ENCODE assay signal across 23 cellular contexts in genomic region chr14:66539034-66539433, GRCh38. TPM values are rescaled to one million over a fixed set of nuclear protein-coding genes. Genes with fewer than 3 reads are reported as not detected.
DNase-seq lines count a peak whose midpoint lies in the region; ATAC-seq and TF ChIP-seq lines count a peak whose summit lies in the region.
"Had no signal": no experiment of that assay in that cellular context is flagged by ENCODE, and none has a peak within 500 bp of the region (broad histone marks: within the 10 kb centered on the region; RNA-seq: fewer than 3 reads in every experiment).

No MANE protein-coding gene starts in this region.

- peaks cover 25 to 36% (median 32%) of the 10 kb centered on the region in 4 donors for H3K4me1 Mint-ChIP-seq in CD4-positive, CD25-positive, alpha-beta regulatory T cell

- no peaks in the 10 kb centered on the region for H3K36me3 ChIP-seq in CD4-positive, CD25-positive, alpha-beta regulatory T cell (ENCODE audit: control insufficient read depth, insufficient read depth, low read length)
- no peaks in the 10 kb centered on the region for H3K36me3 ChIP-seq in GM06990 (ENCODE audit: control insufficient read depth, insufficient read depth, low read length)
- H3K36me3 ChIP-seq in SJCRH30: no peaks in the 10 kb centered on the region; the same call in 1 of the 2 replicates
- H3K36me3 ChIP-seq: pancreas had no signal

- H3K36me3 Mint-ChIP-seq in CD4-positive, CD25-positive, alpha-beta regulatory T cell: no peaks in the 10 kb centered on the region
- H3K36me3 Mint-ChIP-seq: CD8-positive, alpha-beta memory T cell; WTC11 had no signal

- H3K27me3 Mint-ChIP-seq in CD4-positive, CD25-positive, alpha-beta regulatory T cell: no peaks in the 10 kb centered on the region
- H3K27me3 Mint-ChIP-seq: activated T-cell treated with anti-CD3 and anti-CD28 coated beads, Interleukin-2, amount 50 U/mL, for 24 hours; CD8-positive, alpha-beta memory T cell; naive thymus-derived CD4-positive, alpha-beta T cell had no signal

- peak overlapping the region in 1 of 3 donors; percentile 29 for H3K27ac Mint-ChIP-seq in CD4-positive, CD25-positive, alpha-beta regulatory T cell
- H3K27ac Mint-ChIP-seq: activated T-cell treated with anti-CD3 and anti-CD28 coated beads, Interleukin-2, amount 50 U/mL, for 24 hours; WTC11 had no signal

- peaks cover 9% of the 10 kb centered on the region for H3K4me1 ChIP-seq in CD4-positive, CD25-positive, alpha-beta regulatory T cell (ENCODE audit: control insufficient read depth, insufficient read depth, low read length, poor library complexity, severe bottlenecking)
- H3K4me1 ChIP-seq in SJCRH30: no peaks in the 10 kb centered on the region

- H3K4me3 ChIP-seq in CD4-positive, CD25-positive, alpha-beta regulatory T cell (ENCODE audit: low read depth, low read length): peak overlapping the region; percentile 45
- H3K4me3 ChIP-seq in GM06990 (replicated peaks; ENCODE audit: low read depth, low read length) (peak overlapping the region; percentile 35; the same call in 1 of the 2 replicates), SJCRH30 (no peak overlapping the region)
- H3K4me3 ChIP-seq: heart left ventricle, pancreas had no signal

- no peaks in the 10 kb centered on the region for H3K9me3 ChIP-seq in CD4-positive, CD25-positive, alpha-beta regulatory T cell (ENCODE audit: control insufficient read depth in 2 of 2, low read length in 2 of 2)
- no peaks in the 10 kb centered on the region for H3K9me3 ChIP-seq in SJCRH30 (replicated peaks)
- H3K9me3 ChIP-seq: heart left ventricle, pancreas had no signal

- no peak for TF ChIP-seq CTCF in GM06990 (IDR thresholded peaks at IDR 0.05; ENCODE audit: insufficient read depth, low read length, poor library complexity, severe bottlenecking)

- no peak overlapping the region for H3K27ac ChIP-seq in CD4-positive, CD25-positive, alpha-beta regulatory T cell (ENCODE audit: insufficient read depth, low read length, poor library complexity, severe bottlenecking)
- H3K27ac ChIP-seq in SJCRH30: no peak overlapping the region
- H3K27ac ChIP-seq: heart left ventricle, HL-60, pancreas had no signal

- H3K9me3 Mint-ChIP-seq in CD4-positive, CD25-positive, alpha-beta regulatory T cell: no peaks in the 10 kb centered on the region
- H3K9me3 Mint-ChIP-seq: activated T-cell treated with anti-CD3 and anti-CD28 coated beads, Interleukin-2, amount 50 U/mL, for 24 hours; CD8-positive, alpha-beta memory T cell; WTC11 had no signal

- DNase-seq in CD4-positive, CD25-positive, alpha-beta regulatory T cell: peak in 1 of 3 donors; percentile 91
- DNase-seq in GM06990 (ENCODE audit: extremely low read depth, insufficient read length): no peak
- DNase-seq in SJCRH30: peak; percentile 13 to 37
- DNase-seq in iPS-NIHi7 (ENCODE audit: extremely low spot score): peak; percentile 8
- DNase-seq in C1 segment of cervical spinal cord (lab: John Stamatoyannopoulos, UW): no peak
- no peak for DNase-seq in KBM-7
- DNase-seq: activated CD8-positive, alpha-beta memory T cell treated with anti-CD3 and anti-CD28 coated beads for 24 hours; activated naive CD4-positive, alpha-beta T cell; activated T-cell treated with anti-CD3 and anti-CD28 coated beads, Interleukin-2, amount 50 U/mL, for 24 hours; amniotic stem cell; CD8-positive, alpha-beta memory T cell; dermis blood vessel endothelial cell; heart left ventricle; naive thymus-derived CD4-positive, alpha-beta T cell; NCI-H1417; NCI-H446; pancreas; right cardiac atrium had no signal

- peak overlapping the region in 2 of 4 donors; percentile 56 to 76 for H3K4me3 Mint-ChIP-seq in CD4-positive, CD25-positive, alpha-beta regulatory T cell
- H3K4me3 Mint-ChIP-seq: activated T-cell treated with anti-CD3 and anti-CD28 coated beads, Interleukin-2, amount 50 U/mL, for 24 hours; WTC11 had no signal

- in situ Hi-C loops in KBM-7 (cut with MboI; ENCODE audit: low pct_unique_long_range_greater_than_20kb, low sequenced_read_pairs): no loop called here

- ATAC-seq in CD4-positive, CD25-positive, alpha-beta regulatory T cell (ENCODE audit: low read depth in 2 of 2): peak; percentile 68 to 79
- no peak for ATAC-seq in GM19023 (IDR thresholded peaks at IDR 0.05; ENCODE audit: unreplicated experiment)
- ATAC-seq: heart left ventricle; HepG2; naive thymus-derived CD4-positive, alpha-beta T cell; pancreas; right cardiac atrium; WTC11 had no signal

- no peaks in the 10 kb centered on the region for H3K27me3 ChIP-seq in CD4-positive, CD25-positive, alpha-beta regulatory T cell (ENCODE audit: control insufficient read depth, insufficient read depth, low read length)
- H3K27me3 ChIP-seq in GM06990 (replicated peaks; ENCODE audit: control insufficient read depth, insufficient read depth, low read length) (no peaks in the 10 kb centered on the region), SJCRH30 (no peaks in the 10 kb centered on the region)
- H3K27me3 ChIP-seq: heart left ventricle, pancreas had no signal

RNA-seq across cellular contexts. Expression of gene GPHN, which starts 31.1 kb away (rescaled TPM):
- total RNA-seq in CD4-positive, CD25-positive, alpha-beta regulatory T cell: 19.5 TPM
- polyA plus RNA-seq in CD4-positive, CD25-positive, alpha-beta regulatory T cell: 10 to 100 TPM in 3 of 4 donors, 1 to 10 TPM in 1; 8.3 to 13.0 (median 10.9) TPM
- total RNA-seq in SJCRH30 (2014; rRNA removed; shearing (Covaris generic)): 29.6 and 35.6 TPM in 2 replicates

RNA-seq across cellular contexts. Expression of gene CCDC196, which starts 52.9 kb away (rescaled TPM):
- total RNA-seq in CD4-positive, CD25-positive, alpha-beta regulatory T cell: not detected
- polyA plus RNA-seq in CD4-positive, CD25-positive, alpha-beta regulatory T cell: not detected
- total RNA-seq in SJCRH30 (2014; rRNA removed; shearing (Covaris generic)): not detected in 2 replicates
- total RNA-seq: CD8-positive, alpha-beta memory T cell; dermis blood vessel endothelial cell; heart left ventricle; HepG2; naive thymus-derived CD4-positive, alpha-beta T cell; right cardiac atrium; urinary bladder; WTC11 had no signal
- polyA plus RNA-seq: CD8-positive, alpha-beta memory T cell; heart left ventricle; HepG2; naive thymus-derived CD4-positive, alpha-beta T cell; right cardiac atrium; urinary bladder had no signal

Comparison
In these comparisons a context has a peak if more than half of its experiments do, and no peak if none do; other contexts are left out.
1. DNase-seq: peak in SJCRH30 (2 of 2) and iPS-NIHi7 (single experiment); none in GM06990 (single experiment), C1 segment of cervical spinal cord (0 of 14) and KBM-7 (single experiment).